Comparison of ENCODE assay signal across 1 cellular context in the genomic region with DNA sequence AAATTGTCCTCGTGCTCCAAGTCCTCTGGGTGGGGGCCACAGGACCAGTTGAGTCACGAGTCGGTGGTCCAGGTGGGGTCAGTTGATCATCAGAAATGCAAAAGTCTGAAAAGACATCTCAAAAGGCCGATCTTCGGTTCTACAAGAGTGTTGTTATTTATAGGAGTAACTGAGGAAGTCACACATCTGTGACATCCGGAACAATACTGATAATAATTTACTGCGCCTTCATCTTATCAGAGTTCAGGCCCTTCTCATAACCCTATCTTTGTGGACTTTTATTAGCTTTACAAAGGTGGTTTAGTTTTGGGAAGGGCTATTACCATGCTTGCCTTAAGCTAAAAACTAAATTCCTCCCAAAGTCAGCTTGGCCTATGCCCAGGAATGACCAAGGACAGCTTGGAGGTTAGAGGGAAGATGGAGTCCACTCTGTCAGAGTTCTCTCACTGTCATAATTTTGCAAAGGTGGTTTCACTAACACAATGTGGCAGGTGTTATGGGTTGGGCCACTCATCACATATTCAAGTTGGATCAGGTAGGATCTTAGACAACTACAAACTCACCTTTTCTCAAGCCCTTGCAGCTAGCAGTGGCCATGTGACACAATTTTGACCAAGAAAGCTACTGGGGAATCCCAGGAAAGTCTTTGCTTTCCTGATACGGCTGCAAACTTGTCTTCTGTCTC.
TF ChIP-seq lines count a peak whose summit lies in the region.

No MANE protein-coding gene starts in this region.

TF ChIP-seq in GM12878, 131 proteins besides CTCF, POLR2A, EP300 and RAD21:
- TF ChIP-seq, protein P1, sequence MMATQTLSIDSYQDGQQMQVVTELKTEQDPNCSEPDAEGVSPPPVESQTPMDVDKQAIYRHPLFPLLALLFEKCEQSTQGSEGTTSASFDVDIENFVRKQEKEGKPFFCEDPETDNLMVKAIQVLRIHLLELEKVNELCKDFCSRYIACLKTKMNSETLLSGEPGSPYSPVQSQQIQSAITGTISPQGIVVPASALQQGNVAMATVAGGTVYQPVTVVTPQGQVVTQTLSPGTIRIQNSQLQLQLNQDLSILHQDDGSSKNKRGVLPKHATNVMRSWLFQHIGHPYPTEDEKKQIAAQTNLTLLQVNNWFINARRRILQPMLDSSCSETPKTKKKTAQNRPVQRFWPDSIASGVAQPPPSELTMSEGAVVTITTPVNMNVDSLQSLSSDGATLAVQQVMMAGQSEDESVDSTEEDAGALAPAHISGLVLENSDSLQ (IDR thresholded peaks at IDR 0.05) = no peak
- TF ChIP-seq ZNF274 (IDR thresholded peaks at IDR 0.05; ENCODE audit: insufficient read depth, insufficient read length) = no peak
- TF ChIP-seq CBFB (IDR thresholded peaks at IDR 0.05; ENCODE audit: low read depth) = no peak
- TF ChIP-seq BCL11A (IDR thresholded peaks at IDR 0.05; ENCODE audit: low read depth, low read length) = no peak
- TF ChIP-seq PAX5 (IDR thresholded peaks at IDR 0.05; ENCODE audit: borderline replicate concordance, low read depth, low read length) = no peak
- TF ChIP-seq MEF2A (IDR thresholded peaks at IDR 0.05; ENCODE audit: insufficient read depth, low read depth, low read length) = peak; percentile 35; the same call in 1 of the 2 replicates
- 0 out of 2 replicates have a peak, but pooled peaks have one; percentile 23 for TF ChIP-seq GABPA (IDR thresholded peaks at IDR 0.05; ENCODE audit: low read depth)
- 0 out of 2 replicates have a peak, but pooled peaks have one; percentile 10 for TF ChIP-seq SPI1 (IDR thresholded peaks at IDR 0.05; ENCODE audit: borderline replicate concordance, insufficient read depth, low read depth, low read length)
- TF ChIP-seq ASH2L (IDR thresholded peaks at IDR 0.05; ENCODE audit: borderline replicate concordance, low read depth) = peak; percentile 88; the same call in 1 of the 2 replicates
- TF ChIP-seq JUND (IDR thresholded peaks at IDR 0.05; ENCODE audit: low read depth, low read length) = no peak
- no peak for TF ChIP-seq STAT1 (conservative IDR thresholded peaks at IDR 0.05)
- TF ChIP-seq TCF7 (IDR thresholded peaks at IDR 0.05; ENCODE audit: borderline replicate concordance) = no peak
- TF ChIP-seq NFIC (IDR thresholded peaks at IDR 0.05; ENCODE audit: low read depth, low read length) = no peak
- TF ChIP-seq CBX5 (IDR thresholded peaks at IDR 0.05; ENCODE audit: low read depth) = no peak
